In the genomic region with DNA sequence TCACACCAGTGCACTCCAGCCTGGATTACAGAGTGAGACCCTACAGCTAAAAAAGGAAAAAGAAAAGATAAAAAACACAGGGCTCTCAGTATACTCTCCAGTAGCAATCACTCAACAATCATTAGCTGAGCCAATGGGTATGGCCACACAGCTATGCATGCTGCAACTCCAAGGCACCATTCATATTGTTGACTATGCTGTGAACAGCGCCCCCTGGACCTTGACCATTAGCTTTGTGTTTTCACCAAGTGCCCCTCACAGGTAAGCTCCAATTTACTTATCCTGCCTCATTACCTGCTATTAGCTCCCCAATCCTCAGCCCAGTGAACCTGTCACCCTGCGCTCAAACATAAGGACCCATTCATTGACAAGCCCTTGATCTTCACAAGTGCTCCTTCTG, we compare ENCODE assay signal across 1 cellular context.
TF ChIP-seq lines count a peak whose summit lies in the region.

No MANE protein-coding gene starts in this region.

TF ChIP-seq in K562, 482 proteins besides CTCF, POLR2A, EP300 and RAD21:
- TF ChIP-seq, protein P1, sequence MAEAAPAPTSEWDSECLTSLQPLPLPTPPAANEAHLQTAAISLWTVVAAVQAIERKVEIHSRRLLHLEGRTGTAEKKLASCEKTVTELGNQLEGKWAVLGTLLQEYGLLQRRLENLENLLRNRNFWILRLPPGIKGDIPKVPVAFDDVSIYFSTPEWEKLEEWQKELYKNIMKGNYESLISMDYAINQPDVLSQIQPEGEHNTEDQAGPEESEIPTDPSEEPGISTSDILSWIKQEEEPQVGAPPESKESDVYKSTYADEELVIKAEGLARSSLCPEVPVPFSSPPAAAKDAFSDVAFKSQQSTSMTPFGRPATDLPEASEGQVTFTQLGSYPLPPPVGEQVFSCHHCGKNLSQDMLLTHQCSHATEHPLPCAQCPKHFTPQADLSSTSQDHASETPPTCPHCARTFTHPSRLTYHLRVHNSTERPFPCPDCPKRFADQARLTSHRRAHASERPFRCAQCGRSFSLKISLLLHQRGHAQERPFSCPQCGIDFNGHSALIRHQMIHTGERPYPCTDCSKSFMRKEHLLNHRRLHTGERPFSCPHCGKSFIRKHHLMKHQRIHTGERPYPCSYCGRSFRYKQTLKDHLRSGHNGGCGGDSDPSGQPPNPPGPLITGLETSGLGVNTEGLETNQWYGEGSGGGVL (CRISPR knock-in tag; IDR thresholded peaks at IDR 0.05): no peak
- TF ChIP-seq, protein P2, sequence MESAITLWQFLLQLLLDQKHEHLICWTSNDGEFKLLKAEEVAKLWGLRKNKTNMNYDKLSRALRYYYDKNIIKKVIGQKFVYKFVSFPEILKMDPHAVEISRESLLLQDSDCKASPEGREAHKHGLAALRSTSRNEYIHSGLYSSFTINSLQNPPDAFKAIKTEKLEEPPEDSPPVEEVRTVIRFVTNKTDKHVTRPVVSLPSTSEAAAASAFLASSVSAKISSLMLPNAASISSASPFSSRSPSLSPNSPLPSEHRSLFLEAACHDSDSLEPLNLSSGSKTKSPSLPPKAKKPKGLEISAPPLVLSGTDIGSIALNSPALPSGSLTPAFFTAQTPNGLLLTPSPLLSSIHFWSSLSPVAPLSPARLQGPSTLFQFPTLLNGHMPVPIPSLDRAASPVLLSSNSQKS (CRISPR knock-in tag; IDR thresholded peaks at IDR 0.05): no peak
- TF ChIP-seq TAF1 (IDR thresholded peaks at IDR 0.05; ENCODE audit: control insufficient read depth, extremely low read depth, insufficient read depth, low read length, severe bottlenecking) (no peak), KAT7 (CRISPR knock-in tag; IDR thresholded peaks at IDR 0.05; ENCODE audit: borderline replicate concordance) (no peak), ETS2 (tag; IDR thresholded peaks at IDR 0.05; ENCODE audit: borderline replicate concordance, poor library complexity, severe bottlenecking) (no peak), SMAD4 (CRISPR knock-in tag; conservative IDR thresholded peaks at IDR 0.05) (no peak), SMAD3 (CRISPR knock-in tag; conservative IDR thresholded peaks at IDR 0.05) (no peak), ZNF174 (CRISPR knock-in tag; IDR thresholded peaks at IDR 0.05) (no peak), HMGN3 (IDR thresholded peaks at IDR 0.05; ENCODE audit: borderline replicate concordance, extremely low read depth, insufficient read length, low read depth, low read length) (no peak), RFX1 (IDR thresholded peaks at IDR 0.05) (no peak), HNRNPLL (IDR thresholded peaks at IDR 0.05; ENCODE audit: low read depth, low read length, poor library complexity, severe bottlenecking) (no peak), ARID2 (IDR thresholded peaks at IDR 0.05) (no peak), KLF10 (CRISPR knock-in tag; IDR thresholded peaks at IDR 0.05) (no peak)
- TF ChIP-seq, protein P3, sequence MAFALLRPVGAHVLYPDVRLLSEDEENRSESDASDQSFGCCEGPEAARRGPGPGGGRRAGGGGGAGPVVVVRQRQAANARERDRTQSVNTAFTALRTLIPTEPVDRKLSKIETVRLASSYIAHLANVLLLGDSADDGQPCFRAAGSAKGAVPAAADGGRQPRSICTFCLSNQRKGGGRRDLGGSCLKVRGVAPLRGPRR (CRISPR knock-in tag; IDR thresholded peaks at IDR 0.05): no peak
- TF ChIP-seq, protein P4, sequence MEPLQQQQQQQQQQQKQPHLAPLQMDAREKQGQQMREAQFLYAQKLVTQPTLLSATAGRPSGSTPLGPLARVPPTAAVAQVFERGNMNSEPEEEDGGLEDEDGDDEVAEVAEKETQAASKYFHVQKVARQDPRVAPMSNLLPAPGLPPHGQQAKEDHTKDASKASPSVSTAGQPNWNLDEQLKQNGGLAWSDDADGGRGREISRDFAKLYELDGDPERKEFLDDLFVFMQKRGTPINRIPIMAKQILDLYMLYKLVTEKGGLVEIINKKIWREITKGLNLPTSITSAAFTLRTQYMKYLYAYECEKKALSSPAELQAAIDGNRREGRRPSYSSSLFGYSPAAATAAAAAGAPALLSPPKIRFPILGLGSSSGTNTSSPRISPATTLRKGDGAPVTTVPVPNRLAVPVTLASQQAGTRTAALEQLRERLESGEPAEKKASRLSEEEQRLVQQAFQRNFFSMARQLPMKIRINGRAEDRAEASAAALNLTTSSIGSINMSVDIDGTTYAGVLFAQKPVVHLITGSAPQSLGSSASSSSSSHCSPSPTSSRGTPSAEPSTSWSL (CRISPR knock-in tag; IDR thresholded peaks at IDR 0.05; ENCODE audit: borderline replicate concordance): no peak
